In the genomic region with DNA sequence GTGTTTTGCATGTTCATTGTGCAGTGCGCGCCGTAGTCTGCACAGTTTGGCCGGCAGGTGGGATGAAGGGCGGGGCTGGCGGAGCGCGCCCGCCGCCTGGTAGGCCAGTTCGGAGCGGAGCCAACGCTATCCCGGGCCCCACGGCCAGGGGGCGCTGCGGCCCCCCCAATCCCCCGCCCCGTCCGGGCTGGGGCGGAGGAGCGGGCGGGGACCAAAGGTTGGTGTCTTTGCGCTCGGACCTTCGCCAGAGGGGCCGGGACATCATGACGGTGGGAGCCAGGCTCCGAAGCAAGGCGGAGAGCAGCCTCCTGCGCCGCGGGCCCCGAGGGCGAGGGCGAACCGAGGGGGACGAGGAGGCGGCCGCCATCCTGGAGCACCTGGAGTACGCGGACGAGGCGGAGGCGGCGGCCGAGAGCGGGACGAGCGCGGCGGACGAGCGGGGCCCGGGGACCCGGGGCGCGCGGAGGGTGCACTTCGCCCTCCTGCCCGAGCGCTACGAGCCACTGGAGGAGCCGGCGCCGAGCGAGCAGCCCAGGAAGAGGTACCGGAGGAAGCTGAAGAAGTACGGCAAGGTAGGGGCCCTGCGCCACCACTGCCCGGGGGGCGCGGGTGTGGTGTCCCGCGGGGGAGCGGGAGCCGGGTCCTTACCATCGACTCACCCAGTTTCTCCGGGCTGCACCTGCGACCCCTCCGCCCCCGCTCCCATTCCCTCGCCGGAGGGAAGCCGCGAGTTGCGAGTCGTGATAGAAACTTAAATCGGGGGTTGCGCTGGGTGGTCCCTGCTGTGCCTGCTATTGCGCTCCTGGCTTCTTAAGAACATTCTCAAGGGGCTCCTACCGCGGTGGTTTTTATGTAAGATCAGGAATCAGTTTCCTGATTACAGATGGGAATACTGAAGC, we compare ENCODE assay signal across 8 cellular contexts. TPM values are rescaled to one million over a fixed set of nuclear protein-coding genes. Genes with fewer than 3 reads are reported as not detected.
A peak's percentile ranks its signal among the peaks of the same experiment; 100 is the strongest.
DNase-seq lines count a peak whose midpoint lies in the region; ATAC-seq and TF ChIP-seq lines count a peak whose summit lies in the region.

Gene C1orf115, plus strand, starts transcription at position 224 of the 899 bp plus-strand sequence. Its CDS starts 40 bp downstream, at position 264.

- H3K36me3 ChIP-seq in RWPE2 (ENCODE audit: low read depth), result no peaks in the 10 kb centered on the region
- H3K36me3 ChIP-seq in parathyroid adenoma (ENCODE audit: control insufficient read depth, insufficient read depth, low read length), result no peaks in the 10 kb centered on the region
- H3K36me3 ChIP-seq in thyroid gland, result no peaks in the 10 kb centered on the region

- no peak within 1 kb of the TSS for H3K9ac ChIP-seq in parathyroid adenoma

- H3K9me3 ChIP-seq in RWPE2 (ENCODE audit: severe bottlenecking) (no peaks in the 10 kb centered on the region), parathyroid adenoma (ENCODE audit: control insufficient read depth, low read length) (no peaks in the 10 kb centered on the region), thyroid gland (no peaks in the 10 kb centered on the region)

- H3K27ac ChIP-seq in RWPE2 (ENCODE audit: poor library complexity, severe bottlenecking) (no peak within 1 kb of the TSS), parathyroid adenoma (no peak within 1 kb of the TSS), thyroid gland (peak within 1 kb of the TSS in 2 of 3 donors; percentile 53 to 58)

- ATAC-seq in GM21526 (IDR thresholded peaks at IDR 0.05; ENCODE audit: low FRiP score, unreplicated experiment) (peak; percentile 98), RWPE2 (ENCODE audit: low read depth) (peak; percentile 91)

- H3K79me2 ChIP-seq in parathyroid adenoma, result peaks cover 2% of the 10 kb centered on the region

- H2AFZ ChIP-seq in parathyroid adenoma, result peak within 1 kb of the TSS; percentile 86

- no peaks in the 10 kb centered on the region for H3K4me1 ChIP-seq in RWPE2 (ENCODE audit: insufficient read depth, poor library complexity, severe bottlenecking)
- no peaks in the 10 kb centered on the region for H3K4me1 ChIP-seq in parathyroid adenoma
- peaks cover 4 to 9% of the 10 kb centered on the region in 2 donors for H3K4me1 ChIP-seq in thyroid gland

- peak; percentile 28 to 91 for TF ChIP-seq POLR2A in thyroid gland (IDR thresholded peaks at IDR 0.05)

- H3K27me3 ChIP-seq in RWPE2 (ENCODE audit: insufficient read depth, poor library complexity, severe bottlenecking) (no peaks in the 10 kb centered on the region), parathyroid adenoma (ENCODE audit: control insufficient read depth, insufficient read depth, low read length) (no peaks in the 10 kb centered on the region), thyroid gland (no peaks in the 10 kb centered on the region)

- intact Hi-C loops in head of caudate nucleus (cut with DNase I) (no loop called here), thyroid gland (cut with DNase I) (loop anchor here (5.0 kb wide), 1 partner anchor 42 kb away; no protein-coding TSS in a partner anchor)

- TF ChIP-seq CTCF in RWPE2 (IDR thresholded peaks at IDR 0.05; ENCODE audit: poor library complexity, severe bottlenecking), result peak; percentile 82
- peak; percentile 96 for TF ChIP-seq CTCF in parathyroid adenoma (IDR thresholded peaks at IDR 0.05)
- TF ChIP-seq CTCF in thyroid gland (IDR thresholded peaks at IDR 0.05), result peak; percentile 87 to 99 (median 98)

- peak within 1 kb of the TSS; percentile 56 for H3K4me2 ChIP-seq in parathyroid adenoma (ENCODE audit: low read length)

- 5 to 6% methylated on average over 24 to 29 of the region's 93 CpGs for WGBS in thyroid gland, 2 donors

- H3K4me3 ChIP-seq in RWPE2 (ENCODE audit: severe bottlenecking) (peak within 1 kb of the TSS; percentile 54), parathyroid adenoma (ENCODE audit: low read depth, low read length) (peak within 1 kb of the TSS; percentile 75), thyroid gland (replicated peaks in 1 of 3) (peak within 1 kb of the TSS; percentile 67 to 81 (median 68))

- DNase-seq in DMS153 (lab: John Stamatoyannopoulos, UW) (peak; percentile 49), HuH-7 (ENCODE audit: low spot score) (peak; percentile 94), RWPE2 (ENCODE audit: low spot score) (no peak), head of caudate nucleus (peak in 41 of 42 donors; percentile 28 to 82 (median 64)), thyroid gland (peak; percentile 84 to 87)
- peak; percentile 79 for DNase-seq in activated naive CD4-positive, alpha-beta T cell treated with anti-CD3 and anti-CD28 coated beads, Interleukin-2, amount 50 U/mL, for 16 hours

RNA-seq across cellular contexts. Expression of gene C1orf115, which starts in this region (rescaled TPM):
- 10 to 100 TPM; 24.3 to 41.4 (median 31.1) TPM for total RNA-seq in thyroid gland

Comparison
In these comparisons a context has a peak if more than half of its experiments do, and no peak if none do; other contexts are left out.
1. H3K27ac ChIP-seq: peak in thyroid gland (2 of 3); none in RWPE2 (single experiment) and parathyroid adenoma (single experiment).
2. Peak in every context shown above with its lines, with median percentiles within 50 percentile points of each other: H3K4me3 ChIP-seq and CTCF ChIP-seq.